15 cellular contexts compared by ENCODE assay signal in the genomic region with DNA sequence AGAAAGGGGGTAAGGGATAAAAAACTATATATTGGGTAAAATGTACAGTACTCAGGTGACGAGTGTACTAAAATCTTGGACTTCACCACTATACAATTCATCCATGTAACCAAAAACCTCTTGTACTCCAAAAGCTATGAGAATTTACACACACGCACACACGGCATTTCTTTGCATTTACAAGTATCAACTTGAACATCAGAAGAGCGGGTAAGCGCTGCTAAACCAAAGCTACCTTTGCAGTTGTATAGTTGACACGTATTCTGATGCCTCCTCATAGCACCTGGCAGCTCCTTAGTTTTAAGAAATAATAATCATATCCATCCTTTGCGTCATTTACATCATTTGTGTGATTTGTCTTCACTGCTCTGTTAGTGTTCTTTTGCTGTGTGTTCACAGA. TPM values are rescaled to one million over a fixed set of nuclear protein-coding genes. Genes with fewer than 3 reads are reported as not detected.
DNase-seq lines count a peak whose midpoint lies in the region; ATAC-seq, FAIRE-seq and TF ChIP-seq lines count a peak whose summit lies in the region.
"Had no signal": no experiment of that assay in that cellular context is flagged by ENCODE, and none has a peak within 500 bp of the region (broad histone marks: within the 10 kb centered on the region; RNA-seq: fewer than 3 reads in every experiment).

No MANE protein-coding gene starts in this region.

- H3K4me3 ChIP-seq in PC-9: no peak overlapping the region
- H3K4me3 ChIP-seq: A549, HAP-1 had no signal

- H2AFZ ChIP-seq in PC-9: no peak overlapping the region

- peaks cover 15% of the 10 kb centered on the region; the same call in 1 of the 2 replicates for H3F3A ChIP-seq in PC-9 (ENCODE audit: insufficient read depth, low read depth)

- peaks cover 88% of the 10 kb centered on the region for H3K79me2 ChIP-seq in PC-9 (ENCODE audit: low read depth)

- H3K9me3 ChIP-seq in PC-9 (ENCODE audit: insufficient read depth, low read depth): peaks cover 7% of the 10 kb centered on the region; the same call in 1 of the 2 replicates
- H3K9me3 ChIP-seq: A549 had no signal

- H3K27ac Mint-ChIP-seq in chondrocyte (ENCODE audit: unreplicated experiment): peak overlapping the region; percentile 89
- H3K27ac Mint-ChIP-seq in osteocyte (ENCODE audit: unreplicated experiment): peak overlapping the region; percentile 85
- H3K27ac Mint-ChIP-seq: CD14-positive monocyte; CD8-positive, alpha-beta T cell had no signal

- H3K36me3 Mint-ChIP-seq in chondrocyte (ENCODE audit: low read depth) (peaks cover 5% of the 10 kb centered on the region), osteocyte (ENCODE audit: unreplicated experiment) (peaks cover 26% of the 10 kb centered on the region)
- H3K36me3 Mint-ChIP-seq: CD14-positive monocyte; CD8-positive, alpha-beta T cell had no signal

- H3K27me3 Mint-ChIP-seq in chondrocyte (ENCODE audit: low read depth) (no peaks in the 10 kb centered on the region), osteocyte (ENCODE audit: unreplicated experiment) (no peaks in the 10 kb centered on the region)

- no TSS peak for BruUV-seq in PC-9 (replicated peaks; lab: Mats Ljungman, UMichigan)

- H3K4me2 ChIP-seq in PC-9: no peak overlapping the region

- TF ChIP-seq CTCF in D721Med (IDR thresholded peaks at IDR 0.05; ENCODE audit: insufficient read depth, missing control alignments) (no peak), PC-9 (conservative IDR thresholded peaks at IDR 0.05) (no peak), chondrocyte (IDR thresholded peaks at IDR 0.05) (no peak), osteocyte (IDR thresholded peaks at IDR 0.05) (no peak)

- peak overlapping the region; percentile 91 for H3K27ac ChIP-seq in PC-9

- no peaks in the 10 kb centered on the region for H3K9me2 ChIP-seq in PC-9 (ENCODE audit: insufficient read depth)

- H3K4me1 Mint-ChIP-seq in chondrocyte (ENCODE audit: low read depth) (peaks cover 52% of the 10 kb centered on the region), osteocyte (ENCODE audit: unreplicated experiment) (peaks cover 68% of the 10 kb centered on the region)

- H3K4me3 Mint-ChIP-seq in chondrocyte (ENCODE audit: unreplicated experiment): no peak overlapping the region
- no peak overlapping the region for H3K4me3 Mint-ChIP-seq in osteocyte (ENCODE audit: unreplicated experiment)
- H3K4me3 Mint-ChIP-seq: CD14-positive monocyte; CD8-positive, alpha-beta T cell had no signal

- intact Hi-C loops in PC-9 (cut with micrococcal nuclease; ENCODE audit: unreplicated experiment): loop anchor here (2.0 kb wide), 1 partner anchor 16 kb away; no protein-coding TSS in a partner anchor

- H3K27me3 ChIP-seq in PC-9 (ENCODE audit: insufficient read depth, low read depth): no peaks in the 10 kb centered on the region

- CTCF ChIA-PET in PC-9 (lab: Charles Lee): interaction anchor here (0.6 kb wide), 1 partner anchor 10 kb away, joined by 11 read pairs; no protein-coding TSS in a partner anchor

- FAIRE-seq in D721Med (lab: Jason Lieb, UNC): peak; percentile 66
- FAIRE-seq: A549, GM12891, H1 had no signal

- DNase-seq in D721Med (ENCODE audit: insufficient read length, low spot score) (no peak), PC-9 (no peak), chondrocyte (ENCODE audit: low spot score) (no peak), osteocyte (ENCODE audit: extremely low spot score, unreplicated experiment) (no peak)
- DNase-seq: CD8-positive, alpha-beta T cell; COR-L47; DMS79; KBM-7 had no signal

- no peaks in the 10 kb centered on the region for H3K36me3 ChIP-seq in PC-9 (ENCODE audit: low read depth)
- H3K36me3 ChIP-seq: HAP-1 had no signal

- H3K4me1 ChIP-seq in PC-9 (replicated peaks; ENCODE audit: insufficient read depth): peaks cover 25% of the 10 kb centered on the region

- no peaks in the 10 kb centered on the region for H4K20me1 ChIP-seq in PC-9 (ENCODE audit: insufficient read depth)

- POLR2A ChIA-PET in PC-9 (lab: Charles Lee; ENCODE audit: unreplicated experiment): interaction anchor here (0.6 to 0.7 kb wide), 3 partner anchors 73 to 586 kb away, joined by 4 to 16 read pairs (median 12); no protein-coding TSS in a partner anchor

- ATAC-seq in GM21423 (IDR thresholded peaks at IDR 0.05; ENCODE audit: unreplicated experiment) (no peak), HG03175 (IDR thresholded peaks at IDR 0.05; ENCODE audit: unreplicated experiment) (no peak)
- ATAC-seq: CD8-positive, alpha-beta T cell had no signal

- H3K9me3 Mint-ChIP-seq in chondrocyte (ENCODE audit: low read depth) (no peaks in the 10 kb centered on the region), osteocyte (ENCODE audit: unreplicated experiment) (peaks cover 5% of the 10 kb centered on the region)
- H3K9me3 Mint-ChIP-seq: CD8-positive, alpha-beta T cell had no signal

RNA-seq across cellular contexts. Expression of gene CDC42BPA, which starts 17.6 kb away (rescaled TPM):
- total RNA-seq in PC-9 (2021) (45.5 and 47.5 TPM in 2 replicates), chondrocyte (59.1 to 77.6 TPM (median 61.6 TPM) in 3 replicates), osteocyte (92.8 and 95.7 TPM in 2 replicates)
